ENCODE assay signal across 12 cellular contexts in the genomic region with DNA sequence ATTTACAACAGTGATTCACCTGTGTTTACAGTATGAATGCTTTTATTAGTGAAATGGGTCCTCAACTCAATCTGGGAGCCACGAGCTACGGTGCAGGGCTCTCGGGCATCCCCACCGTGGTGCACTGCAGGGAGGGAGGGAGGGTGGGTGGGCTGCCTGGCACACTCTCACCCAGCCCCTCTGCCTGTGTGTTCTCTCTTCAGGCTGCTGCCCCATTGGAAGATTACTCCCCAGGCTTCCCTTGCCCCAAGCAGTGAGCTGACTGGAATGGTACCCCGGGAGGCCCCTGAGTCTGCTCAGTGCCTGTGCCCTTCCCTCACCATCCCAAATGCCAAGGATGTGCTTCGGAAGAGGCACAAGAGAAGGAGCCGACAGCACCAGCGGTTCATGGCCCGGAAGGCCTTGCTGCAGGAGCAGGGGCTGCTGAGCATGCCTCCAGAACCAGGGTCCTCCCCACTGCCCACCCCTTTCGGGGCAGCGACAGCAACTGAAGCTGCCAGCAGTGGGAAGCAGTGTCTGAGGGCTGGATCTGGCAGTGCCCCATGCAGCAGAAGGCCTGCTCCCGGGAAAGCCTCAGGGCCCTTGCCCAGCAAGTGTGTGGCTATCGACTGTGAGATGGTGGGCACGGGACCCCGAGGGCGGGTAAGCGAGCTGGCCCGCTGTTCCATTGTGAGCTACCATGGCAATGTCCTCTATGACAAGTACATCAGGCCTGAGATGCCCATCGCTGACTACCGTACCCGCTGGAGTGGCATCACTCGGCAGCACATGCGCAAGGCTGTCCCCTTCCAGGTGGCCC. TPM values are rescaled to one million over a fixed set of nuclear protein-coding genes. Genes with fewer than 3 reads are reported as not detected.
DNase-seq lines count a peak whose midpoint lies in the region; ATAC-seq, FAIRE-seq and TF ChIP-seq lines count a peak whose summit lies in the region.
"Had no signal": no experiment of that assay in that cellular context is flagged by ENCODE, and none has a peak within 500 bp of the region (broad histone marks: within the 10 kb centered on the region; RNA-seq: fewer than 3 reads in every experiment).

No MANE protein-coding gene starts in this region.

- peak overlapping the region; percentile 54 for H3K4me3 Mint-ChIP-seq in activated naive CD8-positive, alpha-beta T cell treated with anti-CD3 and anti-CD28 coated beads for 36 hours

- H3K4me2 ChIP-seq in KMS-11, result peak overlapping the region; percentile 75; the same call in 1 of the 2 replicates

- H3K4me1 Mint-ChIP-seq in activated naive CD8-positive, alpha-beta T cell treated with anti-CD3 and anti-CD28 coated beads for 36 hours, result peaks cover 83% of the 10 kb centered on the region

- H3K79me2 ChIP-seq in KMS-11 (ENCODE audit: insufficient read depth, low read depth), result peaks cover 99% of the 10 kb centered on the region

- no peak overlapping the region for H2AFZ ChIP-seq in KMS-11 (ENCODE audit: low read depth)

- no peaks in the 10 kb centered on the region for H3K27me3 Mint-ChIP-seq in activated naive CD8-positive, alpha-beta T cell treated with anti-CD3 and anti-CD28 coated beads for 36 hours
- H3K27me3 Mint-ChIP-seq: central memory CD8-positive, alpha-beta T cell had no signal

- ATAC-seq in HG02588 (IDR thresholded peaks at IDR 0.05; ENCODE audit: unreplicated experiment), result no peak
- ATAC-seq in gastrocnemius medialis, result no peak
- ATAC-seq: right lobe of liver had no signal

- intact Hi-C loops in posterior vena cava (cut with DNase I) (no loop called here), gastrocnemius medialis (cut with DNase I; ENCODE audit: low total_unique reads) (no loop called here)

- H3K9ac ChIP-seq in KMS-11, result no peak overlapping the region

- in situ Hi-C loops in gastrocnemius medialis (cut with MboI; ENCODE audit: low sequenced_read_pairs in 4 of 4), result no loop called here

- TF ChIP-seq POLR2A in GM12891 (IDR thresholded peaks at IDR 0.05; ENCODE audit: low read depth, low read length), result peak; percentile 22; the same call in 1 of the 2 replicates
- no peak for TF ChIP-seq POLR2A in gastrocnemius medialis (IDR thresholded peaks at IDR 0.05)

- no peaks in the 10 kb centered on the region for H3K9me3 Mint-ChIP-seq in activated naive CD8-positive, alpha-beta T cell treated with anti-CD3 and anti-CD28 coated beads for 36 hours
- H3K9me3 Mint-ChIP-seq: central memory CD8-positive, alpha-beta T cell had no signal

- H3K27ac ChIP-seq in KMS-11 (no peak overlapping the region), gastrocnemius medialis (no peak overlapping the region)
- H3K27ac ChIP-seq: right lobe of liver had no signal

- no peak for FAIRE-seq in GM12891 (lab: Jason Lieb, UNC)

- peak overlapping the region; percentile 72 for H3K27ac Mint-ChIP-seq in activated naive CD8-positive, alpha-beta T cell treated with anti-CD3 and anti-CD28 coated beads for 36 hours

- H3K27me3 ChIP-seq in KMS-11 (ENCODE audit: insufficient read depth, low read depth), result no peaks in the 10 kb centered on the region
- no peaks in the 10 kb centered on the region for H3K27me3 ChIP-seq in gastrocnemius medialis
- H3K27me3 ChIP-seq: right lobe of liver had no signal

- no peaks in the 10 kb centered on the region for H3K9me3 ChIP-seq in gastrocnemius medialis
- H3K9me3 ChIP-seq: Caco-2, right lobe of liver had no signal

- TF ChIP-seq CTCF in KMS-11 (conservative IDR thresholded peaks at IDR 0.05; ENCODE audit: low read depth, low read length) (no peak), gastrocnemius medialis (IDR thresholded peaks at IDR 0.05 in 4 of 5, conservative IDR thresholded peaks at IDR 0.05 in 1 of 5) (no peak)

- peaks cover 77% of the 10 kb centered on the region for H3K4me1 ChIP-seq in KMS-11 (ENCODE audit: low read depth, poor library complexity, severe bottlenecking)
- H3K4me1 ChIP-seq in gastrocnemius medialis, result peaks cover 14 to 27% of the 10 kb centered on the region in 2 donors

- DNase-seq in GM12891 (ENCODE audit: insufficient read length, low spot score) (no peak), posterior vena cava (ENCODE audit: low spot score) (peak; percentile 68), gastrocnemius medialis (no peak), NCI-H2081 (lab: John Stamatoyannopoulos, UW) (no peak)
- no peak for DNase-seq in activated naive CD8-positive, alpha-beta T cell treated with anti-CD3 and anti-CD28 coated beads for 36 hours
- DNase-seq: activated CD4-positive, CD25-positive, alpha-beta regulatory T cell; Caco-2; NCI-H69 had no signal

- H3K4me3 ChIP-seq in KMS-11 (IDR thresholded peaks at IDR 0.05; ENCODE audit: insufficient read depth, low read depth, low read length) (no peak overlapping the region), gastrocnemius medialis (no peak overlapping the region)
- H3K4me3 ChIP-seq: right lobe of liver had no signal

- peaks cover 49% of the 10 kb centered on the region for H4K20me1 ChIP-seq in KMS-11 (ENCODE audit: insufficient read depth)

- peaks cover 73% of the 10 kb centered on the region for H3K36me3 Mint-ChIP-seq in activated naive CD8-positive, alpha-beta T cell treated with anti-CD3 and anti-CD28 coated beads for 36 hours

- peaks cover 9% of the 10 kb centered on the region; the same call in 1 of the 2 replicates for H3K36me3 ChIP-seq in KMS-11 (ENCODE audit: insufficient read depth)
- peaks cover 0 to 46% of the 10 kb centered on the region in 2 donors for H3K36me3 ChIP-seq in gastrocnemius medialis

TF ChIP-seq in GM12891, 5 proteins besides CTCF, POLR2A, EP300 and RAD21:
- TF ChIP-seq TAF1 (IDR thresholded peaks at IDR 0.05; ENCODE audit: low read depth, low read length), result no peak
- TF ChIP-seq POLR2AphosphoS5 (IDR thresholded peaks at IDR 0.05; ENCODE audit: low read depth, low read length), result 0 out of 2 replicates have a peak, but pooled peaks have one; percentile 18

RNA-seq across cellular contexts. Expression of a gene that starts 5.0 kb away (rescaled TPM):
- polyA plus RNA-seq in GM12891 (2012; ENCODE audit: low read depth, missing spikeins), result 36.3 TPM
- total RNA-seq in activated naive CD8-positive, alpha-beta T cell treated with anti-CD3 and anti-CD28 coated beads for 36 hours, result 10 to 100 TPM; 76.1 to 81.8 TPM
- 10 to 100 TPM; 12.2 to 24.3 TPM for total RNA-seq in posterior vena cava
- total RNA-seq in gastrocnemius medialis, result 10 to 100 TPM; 16.1 to 19.2 (median 17.3) TPM

RNA-seq across cellular contexts. Expression of a gene that starts 12.7 kb away (rescaled TPM):
- polyA plus RNA-seq in GM12891 (2012; ENCODE audit: low read depth, missing spikeins), result 43.9 TPM
- 100 to 1,000 TPM; 108 to 110 TPM for total RNA-seq in activated naive CD8-positive, alpha-beta T cell treated with anti-CD3 and anti-CD28 coated beads for 36 hours
- 1 to 10 TPM; 6.9 to 7.4 TPM for total RNA-seq in posterior vena cava
- total RNA-seq in gastrocnemius medialis, result 1 to 10 TPM; 1.2 to 9.2 (median 1.6) TPM

Comparison
In these comparisons a context has a peak if more than half of its experiments do, and no peak if none do; other contexts are left out.
1. RNA of a gene that starts 12.7 kb away (total RNA-seq): 108 to 110 TPM in activated naive CD8-positive, alpha-beta T cell treated with anti-CD3 and anti-CD28 coated beads for 36 hours; 6.9 to 7.4 TPM in posterior vena cava and 1.2 to 9.2 TPM in gastrocnemius medialis; every median in the first group is over 10 times any median in the second.